31 cellular contexts compared by ENCODE assay signal in genomic region chr6:170167657-170168159, GRCh38.
DNase-seq lines count a peak whose midpoint lies in the region; ATAC-seq and TF ChIP-seq lines count a peak whose summit lies in the region.
"Had no signal": no experiment of that assay in that cellular context is flagged by ENCODE, and none has a peak within 500 bp of the region (broad histone marks: within the 10 kb centered on the region; RNA-seq: fewer than 3 reads in every experiment).

No MANE protein-coding gene starts in this region.

- intact Hi-C loops in body of pancreas (cut with DNase I) (no loop called here), esophagus muscularis mucosa (cut with DNase I) (no loop called here), lower lobe of right lung (cut with DNase I) (no loop called here)

- H3K9me3 ChIP-seq in body of pancreas (no peaks in the 10 kb centered on the region), esophagus muscularis mucosa (no peaks in the 10 kb centered on the region), lower lobe of right lung (no peaks in the 10 kb centered on the region), subcutaneous abdominal adipose tissue (ENCODE audit: control insufficient read depth in 5 of 5, low read length in 5 of 5) (no peaks in the 10 kb centered on the region)
- H3K9me3 ChIP-seq: BE2C, breast epithelium had no signal

- DNase-seq in body of pancreas (peak in 1 of 4 donors; percentile 11), esophagus muscularis mucosa (ENCODE audit: extremely low spot score) (no peak), lower lobe of right lung (peak; percentile 37), NCI-H526 treated with DMSO at 0.1 percent for 48 hours (lab: John Stamatoyannopoulos, UW) (no peak), NCI-H748 (lab: John Stamatoyannopoulos, UW; ENCODE audit: unreplicated experiment) (no peak), mesenteric fat pad (ENCODE audit: low spot score) (no peak)
- no peak for DNase-seq in activated naive CD8-positive, alpha-beta T cell treated with anti-CD3 and anti-CD28 coated beads for 36 hours
- DNase-seq: ACHN; activated CD4-positive, alpha-beta T cell treated with anti-CD3 and anti-CD28 coated beads, Interleukin-2, amount 50 U/mL, for 48 hours; activated CD4-positive, CD25-positive, alpha-beta regulatory T cell; activated CD8-positive, alpha-beta memory T cell treated with anti-CD3 and anti-CD28 coated beads, Interleukin-2, amount 50 U/mL, for 4 hours; activated naive CD4-positive, alpha-beta T cell treated with anti-CD3 and anti-CD28 coated beads for 36 hours; BE2C; DMS153; NCI-H1092; NCI-H187 treated with DMSO at 0.1 percent for 48 hours; NCI-H2171 treated with DMSO at 0.1 percent for 48 hours; NCI-H526; small intestine; stimulated activated CD4-positive, alpha-beta T cell treated with anti-CD3 and anti-CD28 coated beads, Interleukin-1b, Interleukin-23, amount 100 ng/mL, for 48 hours; stimulated activated CD8-positive, alpha-beta memory T cell treated with anti-CD3 and anti-CD28 coated beads, Interleukin-4, amount 100 ng/mL, for 48 hours; stimulated activated naive CD8-positive, alpha-beta T cell treated with anti-CD3 and anti-CD28 coated beads, Interleukin-15, amount 100 ng/mL, for 72 hours; T-cell; trophoblast cell had no signal

- H3K4me3 ChIP-seq in body of pancreas (no peak overlapping the region), esophagus muscularis mucosa (peak overlapping the region in 3 of 4 donors; percentile 7 to 16 (median 9)), lower lobe of right lung (peak overlapping the region; percentile 50), subcutaneous abdominal adipose tissue (ENCODE audit: low read depth in 1 of 5, low read length in 5 of 5) (peak overlapping the region in 4 of 5 donors; percentile 23 to 79 (median 58))
- H3K4me3 ChIP-seq: GM23338, SJSA1 had no signal

- H3K9me3 Mint-ChIP-seq in activated naive CD8-positive, alpha-beta T cell treated with anti-CD3 and anti-CD28 coated beads for 36 hours = peaks cover 24% of the 10 kb centered on the region
- H3K9me3 Mint-ChIP-seq: T-cell had no signal

- WGBS in body of pancreas, 2 donors = 75 to 81% methylated on average over 9 to 18 of the region's 19 CpGs
- 90% methylated on average over 16 of the region's 19 CpGs for WGBS in esophagus muscularis mucosa

- H3K27me3 ChIP-seq in body of pancreas = no peaks in the 10 kb centered on the region
- peaks cover 0 to 22% (median 0%) of the 10 kb centered on the region in 4 donors for H3K27me3 ChIP-seq in esophagus muscularis mucosa
- peaks cover 4% of the 10 kb centered on the region for H3K27me3 ChIP-seq in lower lobe of right lung (ENCODE audit: low read depth)
- peaks cover 2 to 17% (median 11%) of the 10 kb centered on the region in 5 donors for H3K27me3 ChIP-seq in subcutaneous abdominal adipose tissue (ENCODE audit: control insufficient read depth in 5 of 5, insufficient read depth in 4 of 5, low read length in 5 of 5)
- H3K27me3 ChIP-seq: breast epithelium, SJSA1 had no signal

- TF ChIP-seq CTCF in body of pancreas (IDR thresholded peaks at IDR 0.05) (no peak), esophagus muscularis mucosa (IDR thresholded peaks at IDR 0.05) (no peak), lower lobe of right lung (IDR thresholded peaks at IDR 0.05) (no peak)

- H3K4me1 ChIP-seq in body of pancreas = no peaks in the 10 kb centered on the region
- peaks cover 0 to 19% (median 17%) of the 10 kb centered on the region in 4 donors for H3K4me1 ChIP-seq in esophagus muscularis mucosa
- H3K4me1 ChIP-seq in lower lobe of right lung = no peaks in the 10 kb centered on the region
- H3K4me1 ChIP-seq in subcutaneous abdominal adipose tissue (ENCODE audit: control insufficient read depth in 5 of 5, insufficient read depth in 5 of 5, low read length in 5 of 5) = peaks cover 0 to 35% (median 14%) of the 10 kb centered on the region in 5 donors
- H3K4me1 ChIP-seq: BE2C, breast epithelium, SJSA1 had no signal

- peak in 1 of 3 donors; percentile 23 for TF ChIP-seq POLR2A in body of pancreas (IDR thresholded peaks at IDR 0.05)
- no peak for TF ChIP-seq POLR2A in esophagus muscularis mucosa (IDR thresholded peaks at IDR 0.05; ENCODE audit: low read depth)

- ATAC-seq in body of pancreas (peak; percentile 48), lower lobe of right lung (peak; percentile 37 to 64)
- ATAC-seq: GM23338; stimulated activated naive CD8-positive, alpha-beta T cell treated with anti-CD3 and anti-CD28 coated beads, Interleukin-15, amount 100 ng/mL, for 72 hours; T-cell had no signal

- H3K36me3 ChIP-seq in body of pancreas (replicated peaks in 1 of 2; ENCODE audit: insufficient read depth in 1 of 2, low read depth in 2 of 2) (no peaks in the 10 kb centered on the region), esophagus muscularis mucosa (no peaks in the 10 kb centered on the region), lower lobe of right lung (no peaks in the 10 kb centered on the region), subcutaneous abdominal adipose tissue (ENCODE audit: control insufficient read depth in 5 of 5, insufficient read depth in 5 of 5, low read length in 5 of 5) (no peaks in the 10 kb centered on the region)
- H3K36me3 ChIP-seq: BE2C, breast epithelium, SJSA1 had no signal

- no peak overlapping the region for H3K4me3 Mint-ChIP-seq in activated naive CD8-positive, alpha-beta T cell treated with anti-CD3 and anti-CD28 coated beads for 36 hours
- H3K4me3 Mint-ChIP-seq: activated naive CD4-positive, alpha-beta T cell treated with anti-CD3 and anti-CD28 coated beads for 36 hours; activated T-helper 1 cell treated with anti-CD3 and anti-CD28 coated beads, Interleukin-12 subunit alpha, Interleukin-12 subunit beta, Interleukin-2, Interleukin-4 antibody, amounts not matched to agents 30 ng/mL and 10 ng/mL and 1 ng/mL, durations not matched to agents 14 hours and 24 hours and 36 hours; GM23338; IgD-negative memory B cell; memory B cell; stimulated activated naive CD8-positive, alpha-beta T cell treated with anti-CD3 and anti-CD28 coated beads, Interleukin-15, amount 100 ng/mL, for 72 hours; T-cell had no signal

- peak overlapping the region in 2 of 5 donors; percentile 59 to 81 for H3K9ac ChIP-seq in subcutaneous abdominal adipose tissue (ENCODE audit: low read length in 5 of 5)

- peaks cover 19% of the 10 kb centered on the region for H3K27me3 Mint-ChIP-seq in activated naive CD8-positive, alpha-beta T cell treated with anti-CD3 and anti-CD28 coated beads for 36 hours

- H3K27ac ChIP-seq in body of pancreas = peak overlapping the region in 1 of 4 donors; percentile 12
- peak overlapping the region in 1 of 4 donors; percentile 7 for H3K27ac ChIP-seq in esophagus muscularis mucosa (replicated peaks in 1 of 4)
- H3K27ac ChIP-seq in lower lobe of right lung = peak overlapping the region; percentile 79
- H3K27ac ChIP-seq in subcutaneous abdominal adipose tissue (ENCODE audit: low read depth, low read length) = no peak overlapping the region
- H3K27ac ChIP-seq: SJSA1 had no signal

- H3K4me1 Mint-ChIP-seq in activated naive CD8-positive, alpha-beta T cell treated with anti-CD3 and anti-CD28 coated beads for 36 hours = no peaks in the 10 kb centered on the region
- H3K4me1 Mint-ChIP-seq: GM23338, IgD-negative memory B cell, memory B cell had no signal

- peaks cover 12% of the 10 kb centered on the region for H3K36me3 Mint-ChIP-seq in activated naive CD8-positive, alpha-beta T cell treated with anti-CD3 and anti-CD28 coated beads for 36 hours
- H3K36me3 Mint-ChIP-seq: T-cell had no signal

- TF ChIP-seq EP300 in esophagus muscularis mucosa (IDR thresholded peaks at IDR 0.05) = no peak

- no peak overlapping the region for H3K27ac Mint-ChIP-seq in activated naive CD8-positive, alpha-beta T cell treated with anti-CD3 and anti-CD28 coated beads for 36 hours
- H3K27ac Mint-ChIP-seq: activated naive CD4-positive, alpha-beta T cell treated with anti-CD3 and anti-CD28 coated beads for 36 hours; activated T-helper 1 cell treated with anti-CD3 and anti-CD28 coated beads, Interleukin-12 subunit alpha, Interleukin-12 subunit beta, Interleukin-2, Interleukin-4 antibody, amounts not matched to agents 30 ng/mL and 10 ng/mL and 1 ng/mL, durations not matched to agents 14 hours and 24 hours and 36 hours; GM23338; IgD-negative memory B cell; memory B cell; stimulated activated naive CD8-positive, alpha-beta T cell treated with anti-CD3 and anti-CD28 coated beads, Interleukin-15, amount 100 ng/mL, for 72 hours; T-cell had no signal

Comparison
In these comparisons a context has a peak if more than half of its experiments do, and no peak if none do; other contexts are left out.
1. H3K4me3 ChIP-seq: peak in esophagus muscularis mucosa (3 of 4), lower lobe of right lung (single experiment) and subcutaneous abdominal adipose tissue (4 of 5); none in body of pancreas (0 of 2).